35 cellular contexts compared by ENCODE assay signal in the genomic region with DNA sequence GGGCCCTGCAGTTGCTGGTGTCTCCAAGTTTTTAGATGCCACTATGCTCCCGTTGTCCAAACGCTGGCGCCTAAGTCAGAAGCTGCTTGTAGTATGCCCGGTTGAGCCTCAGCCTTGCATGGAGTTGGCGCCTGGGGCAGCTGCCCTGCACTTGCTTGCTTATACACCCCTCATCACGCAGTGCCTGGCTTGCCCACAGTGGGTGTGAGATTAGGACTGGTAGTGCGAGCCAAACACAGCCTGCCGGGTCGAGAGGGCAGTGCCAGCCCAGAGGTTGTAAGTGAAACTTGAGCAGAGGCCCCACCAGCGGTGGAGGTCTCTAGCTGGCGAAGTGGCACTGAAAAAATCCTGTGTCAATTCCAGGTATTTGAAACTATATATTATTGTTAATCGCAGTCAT.
"Had no signal": no experiment of that assay in that cellular context is flagged by ENCODE, and none has a peak within 500 bp of the region (broad histone marks: within the 10 kb centered on the region; RNA-seq: fewer than 3 reads in every experiment).

No MANE protein-coding gene starts in this region.

- H3K36me3 ChIP-seq: adrenal gland, WERI-Rb-1 had no signal

- H3K27ac ChIP-seq: adrenal gland, body of pancreas, esophagus muscularis mucosa, foreskin keratinocyte, gastrocnemius medialis, WERI-Rb-1 had no signal

- DNase-seq: activated CD4-positive, alpha-beta memory T cell treated with anti-CD3 and anti-CD28 coated beads for 36 hours; activated CD4-positive, alpha-beta T cell treated with anti-CD3 and anti-CD28 coated beads for 36 hours; activated CD4-positive, alpha-beta T cell treated with anti-CD3 and anti-CD28 coated beads, Interleukin-2, amount 10 ng/mL, durations not matched to agents 24 days and 14 days; activated CD4-positive, CD25-positive, alpha-beta regulatory T cell; activated CD4-positive, CD25-positive, alpha-beta regulatory T cell treated with anti-CD3 and anti-CD28 coated beads, Interleukin-2, amount 50 U/mL, for 72 hours; activated CD8-positive, alpha-beta memory T cell treated with anti-CD3 and anti-CD28 coated beads, Interleukin-2, amount 10 ng/mL, durations not matched to agents 7 days and 5 days; activated CD8-positive, alpha-beta memory T cell treated with anti-CD3 and anti-CD28 coated beads, Interleukin-2, amount 50 U/mL, for 4 hours; activated CD8-positive, alpha-beta T cell treated with anti-CD3 and anti-CD28 coated beads, Interleukin-2, amount 10 ng/mL, durations not matched to agents 7 days and 5 days; activated effector memory CD4-positive, alpha-beta T cell treated with anti-CD3 and anti-CD28 coated beads, Interleukin-2, amount 50 U/mL, for 16 hours; activated naive CD4-positive, alpha-beta T cell treated with anti-CD3 and anti-CD28 coated beads for 36 hours; activated naive CD8-positive, alpha-beta T cell treated with anti-CD3 and anti-CD28 coated beads for 36 hours; activated naive CD8-positive, alpha-beta T cell treated with anti-CD3 and anti-CD28 coated beads, Interleukin-2, amount 50 U/mL, for 24 hours; activated T-cell treated with anti-CD3 and anti-CD28 coated beads, Interleukin-2, amount 50 U/mL, for 1 hour; activated T-cell treated with anti-CD3 and anti-CD28 coated beads, Interleukin-2, amount 50 U/mL, for 48 hours; adrenal gland; amygdala; aorta; body of pancreas; caudate nucleus; cortex of kidney; effector CD8-positive, alpha-beta T cell; endodermal cell; erythroblast; foreskin keratinocyte; gastrocnemius medialis; T-helper 1 cell; T-helper 17 cell; T1000; WERI-Rb-1 had no signal

- H3K27ac Mint-ChIP-seq: activated CD4-positive, alpha-beta memory T cell treated with anti-CD3 and anti-CD28 coated beads for 36 hours; activated CD4-positive, alpha-beta T cell treated with anti-CD3 and anti-CD28 coated beads for 36 hours; activated CD4-positive, alpha-beta T cell treated with anti-CD3 and anti-CD28 coated beads, Interleukin-2, amount 10 ng/mL, durations not matched to agents 24 days and 14 days; activated CD8-positive, alpha-beta memory T cell treated with anti-CD3 and anti-CD28 coated beads, Interleukin-2, amount 10 ng/mL, durations not matched to agents 7 days and 5 days; activated CD8-positive, alpha-beta T cell treated with anti-CD3 and anti-CD28 coated beads, Interleukin-2, amount 10 ng/mL, durations not matched to agents 7 days and 5 days; activated naive CD4-positive, alpha-beta T cell treated with anti-CD3 and anti-CD28 coated beads for 36 hours; activated naive CD4-positive, alpha-beta T cell treated with anti-CD3 and anti-CD28 coated beads, Interleukin-2, amount 50 U/mL, for 24 hours; activated naive CD8-positive, alpha-beta T cell treated with anti-CD3 and anti-CD28 coated beads for 36 hours; activated naive CD8-positive, alpha-beta T cell treated with anti-CD3 and anti-CD28 coated beads, Interleukin-2, amount 50 U/mL, for 24 hours; activated T-helper 1 cell treated with anti-CD3 and anti-CD28 coated beads, Interleukin-12 subunit alpha, Interleukin-12 subunit beta, Interleukin-2, Interleukin-4 antibody, amounts not matched to agents 30 ng/mL and 10 ng/mL and 1 ng/mL, durations not matched to agents 14 hours and 24 hours and 36 hours; activated T-helper 2 cell treated with anti-CD3 and anti-CD28 coated beads, Interferon-gamma antibody, Interleukin-2, Interleukin-4, amounts not matched to agents 10 μg/mL and 5 μg/mL and 100 μg/mL, durations not matched to agents 14 hours and 24 hours and 36 hours; endodermal cell; T-helper 17 cell; T-helper 2 cell treated with Interferon-gamma antibody and Interleukin-4, amounts not matched to agents 5 μg/mL and 100 μg/mL, for 36 hours had no signal

- H3K4me3 Mint-ChIP-seq: activated CD4-positive, alpha-beta memory T cell treated with anti-CD3 and anti-CD28 coated beads for 36 hours; activated CD4-positive, alpha-beta T cell treated with anti-CD3 and anti-CD28 coated beads for 36 hours; activated CD4-positive, alpha-beta T cell treated with anti-CD3 and anti-CD28 coated beads, Interleukin-2, amount 10 ng/mL, durations not matched to agents 24 days and 14 days; activated CD8-positive, alpha-beta memory T cell treated with anti-CD3 and anti-CD28 coated beads, Interleukin-2, amount 10 ng/mL, durations not matched to agents 7 days and 5 days; activated CD8-positive, alpha-beta T cell treated with anti-CD3 and anti-CD28 coated beads, Interleukin-2, amount 10 ng/mL, durations not matched to agents 7 days and 5 days; activated naive CD4-positive, alpha-beta T cell treated with anti-CD3 and anti-CD28 coated beads for 36 hours; activated naive CD4-positive, alpha-beta T cell treated with anti-CD3 and anti-CD28 coated beads, Interleukin-2, amount 50 U/mL, for 24 hours; activated naive CD8-positive, alpha-beta T cell treated with anti-CD3 and anti-CD28 coated beads for 36 hours; activated naive CD8-positive, alpha-beta T cell treated with anti-CD3 and anti-CD28 coated beads, Interleukin-2, amount 50 U/mL, for 24 hours; activated T-helper 1 cell treated with anti-CD3 and anti-CD28 coated beads, Interleukin-12 subunit alpha, Interleukin-12 subunit beta, Interleukin-2, Interleukin-4 antibody, amounts not matched to agents 30 ng/mL and 10 ng/mL and 1 ng/mL, durations not matched to agents 14 hours and 24 hours and 36 hours; endodermal cell; T-helper 17 cell; T-helper 2 cell treated with Interferon-gamma antibody and Interleukin-4, amounts not matched to agents 5 μg/mL and 100 μg/mL, for 36 hours had no signal

- H3K4me1 ChIP-seq: adrenal gland, body of pancreas, esophagus muscularis mucosa, foreskin keratinocyte, gastrocnemius medialis had no signal

- ATAC-seq: activated CD4-positive, alpha-beta T cell treated with anti-CD3 and anti-CD28 coated beads for 36 hours; activated CD8-positive, alpha-beta memory T cell treated with anti-CD3 and anti-CD28 coated beads, Interleukin-2, amount 10 ng/mL, durations not matched to agents 7 days and 5 days; activated CD8-positive, alpha-beta T cell treated with anti-CD3 and anti-CD28 coated beads, Interleukin-2, amount 10 ng/mL, durations not matched to agents 7 days and 5 days; activated naive CD8-positive, alpha-beta T cell treated with anti-CD3 and anti-CD28 coated beads, Interleukin-2, amount 50 U/mL, for 24 hours; body of pancreas; foreskin keratinocyte; gastrocnemius medialis; T-helper 17 cell had no signal

- H3K4me3 ChIP-seq: adrenal gland, body of pancreas, esophagus muscularis mucosa, gastrocnemius medialis had no signal

- H3K9me3 ChIP-seq: adrenal gland, body of pancreas, esophagus muscularis mucosa, gastrocnemius medialis had no signal

- H3K4me1 Mint-ChIP-seq: activated CD4-positive, alpha-beta T cell treated with anti-CD3 and anti-CD28 coated beads for 36 hours; activated CD4-positive, alpha-beta T cell treated with anti-CD3 and anti-CD28 coated beads, Interleukin-2, amount 10 ng/mL, durations not matched to agents 24 days and 14 days; activated naive CD4-positive, alpha-beta T cell treated with anti-CD3 and anti-CD28 coated beads, Interleukin-2, amount 50 U/mL, for 24 hours; activated naive CD8-positive, alpha-beta T cell treated with anti-CD3 and anti-CD28 coated beads for 36 hours; activated naive CD8-positive, alpha-beta T cell treated with anti-CD3 and anti-CD28 coated beads, Interleukin-2, amount 50 U/mL, for 24 hours; T-helper 17 cell had no signal

- H3K27me3 Mint-ChIP-seq: activated CD4-positive, alpha-beta memory T cell treated with anti-CD3 and anti-CD28 coated beads for 36 hours; activated CD4-positive, alpha-beta T cell treated with anti-CD3 and anti-CD28 coated beads for 36 hours; activated CD4-positive, alpha-beta T cell treated with anti-CD3 and anti-CD28 coated beads, Interleukin-2, amount 10 ng/mL, durations not matched to agents 24 days and 14 days; activated CD8-positive, alpha-beta memory T cell treated with anti-CD3 and anti-CD28 coated beads, Interleukin-2, amount 10 ng/mL, durations not matched to agents 7 days and 5 days; activated naive CD4-positive, alpha-beta T cell treated with anti-CD3 and anti-CD28 coated beads, Interleukin-2, amount 50 U/mL, for 24 hours; activated naive CD8-positive, alpha-beta T cell treated with anti-CD3 and anti-CD28 coated beads for 36 hours; activated naive CD8-positive, alpha-beta T cell treated with anti-CD3 and anti-CD28 coated beads, Interleukin-2, amount 50 U/mL, for 24 hours; T-helper 17 cell had no signal

- H3K9me3 Mint-ChIP-seq: endodermal cell had no signal

- FAIRE-seq: colon had no signal
